8 cellular contexts compared by ENCODE assay signal in genomic region chr10:97542169-97543024, GRCh38. TPM values are rescaled to one million over a fixed set of nuclear protein-coding genes. Genes with fewer than 3 reads are reported as not detected.
DNase-seq lines count a peak whose midpoint lies in the region; ATAC-seq and TF ChIP-seq lines count a peak whose summit lies in the region.

No MANE protein-coding gene starts in this region.

- TF ChIP-seq EP300 in upper lobe of left lung (IDR thresholded peaks at IDR 0.05), result no peak

- DNase-seq in AG08396 (ENCODE audit: low spot score) (peak; percentile 78), foreskin fibroblast (peak; percentile 92 to 96), nucleus accumbens (lab: John Stamatoyannopoulos, UW) (peak in 46 of 56 donors; percentile 16 to 89 (median 58)), upper lobe of left lung (peak in 1 of 2 donors; percentile 65), NCI-H2107 (lab: John Stamatoyannopoulos, UW) (no peak)
- peak; percentile 65 for DNase-seq in activated T-cell treated with anti-CD3 and anti-CD28 coated beads, Interleukin-2, amount 50 U/mL, for 24 hours

- H3K27me3 ChIP-seq in HUES48 (ENCODE audit: control insufficient read depth, insufficient read depth, low read length), result no peaks in the 10 kb centered on the region
- no peaks in the 10 kb centered on the region for H3K27me3 ChIP-seq in upper lobe of left lung

- no peaks in the 10 kb centered on the region for H3K9me3 Mint-ChIP-seq in activated T-cell treated with anti-CD3 and anti-CD28 coated beads, Interleukin-2, amount 50 U/mL, for 24 hours

- WGBS in upper lobe of left lung, 2 donors, result 68 to 80% methylated on average over 8 of the region's 9 CpGs

- no peak overlapping the region for H3K4me3 Mint-ChIP-seq in activated T-cell treated with anti-CD3 and anti-CD28 coated beads, Interleukin-2, amount 50 U/mL, for 24 hours

- TF ChIP-seq CTCF in foreskin fibroblast (IDR thresholded peaks at IDR 0.05; ENCODE audit: low read depth, low read length), result no peak
- no peak for TF ChIP-seq CTCF in upper lobe of left lung (IDR thresholded peaks at IDR 0.05)

- H3K4me3 ChIP-seq in HUES48 (ENCODE audit: low read depth, low read length) (no peak overlapping the region), foreskin fibroblast (ENCODE audit: low read depth in 1 of 2, low read length in 2 of 2) (peak overlapping the region in 1 of 2 donors; percentile 0), upper lobe of left lung (no peak overlapping the region)

- H3K27me3 Mint-ChIP-seq in activated T-cell treated with anti-CD3 and anti-CD28 coated beads, Interleukin-2, amount 50 U/mL, for 24 hours, result no peaks in the 10 kb centered on the region

- H3K4me1 Mint-ChIP-seq in activated T-cell treated with anti-CD3 and anti-CD28 coated beads, Interleukin-2, amount 50 U/mL, for 24 hours (ENCODE audit: low read depth), result peaks cover 26% of the 10 kb centered on the region

- peak; percentile 73 to 88 for ATAC-seq in upper lobe of left lung (ENCODE audit: low FRiP score in 2 of 2)
- no peak for ATAC-seq in HG03354 (IDR thresholded peaks at IDR 0.05; ENCODE audit: poor library complexity, severe bottlenecking, unreplicated experiment)

- H3K36me3 Mint-ChIP-seq in activated T-cell treated with anti-CD3 and anti-CD28 coated beads, Interleukin-2, amount 50 U/mL, for 24 hours (ENCODE audit: low read depth), result no peaks in the 10 kb centered on the region

- H3K4me1 ChIP-seq in HUES48 (ENCODE audit: control insufficient read depth, insufficient read depth, low read length), result peaks cover 22% of the 10 kb centered on the region
- peaks cover 25 to 56% (median 41%) of the 10 kb centered on the region in 4 donors for H3K4me1 ChIP-seq in upper lobe of left lung

- H3K9ac ChIP-seq in HUES48 (ENCODE audit: low read depth, low read length), result no peak overlapping the region

- peak overlapping the region; percentile 75 for H3K27ac Mint-ChIP-seq in activated T-cell treated with anti-CD3 and anti-CD28 coated beads, Interleukin-2, amount 50 U/mL, for 24 hours

- peak overlapping the region; percentile 93 for H3K27ac ChIP-seq in HUES48 (ENCODE audit: low read depth, low read length)
- peak overlapping the region; percentile 70 to 86 (median 80) for H3K27ac ChIP-seq in upper lobe of left lung

- no peaks in the 10 kb centered on the region for H3K36me3 ChIP-seq in HUES48 (ENCODE audit: control insufficient read depth, insufficient read depth, low read length)
- no peaks in the 10 kb centered on the region for H3K36me3 ChIP-seq in upper lobe of left lung

- no peak for TF ChIP-seq POLR2A in upper lobe of left lung (IDR thresholded peaks at IDR 0.05)

- no peaks in the 10 kb centered on the region for H3K9me3 ChIP-seq in HUES48 (ENCODE audit: control insufficient read depth, insufficient read depth, low read length)
- H3K9me3 ChIP-seq in upper lobe of left lung, result no peaks in the 10 kb centered on the region

RNA-seq across cellular contexts. Expression of gene ANKRD2, which starts 30.2 kb away (rescaled TPM):
- 1 to 10 TPM in 3 of 6 donors, under 1 TPM in 2, not detected in 1; 0.67 to 2.4 (median 1.1) TPM for total RNA-seq in upper lobe of left lung

RNA-seq across cellular contexts. Expression of gene HOGA1, which starts 41.8 kb away (rescaled TPM):
- total RNA-seq in upper lobe of left lung, result 1 to 10 TPM in 5 of 6 donors, under 1 TPM in 1; 0.39 to 4.2 (median 1.9) TPM

RNA-seq across cellular contexts. Expression of gene UBTD1, which starts 43.7 kb away (rescaled TPM):
- 10 to 100 TPM; 40.6 to 93.1 (median 67.3) TPM for total RNA-seq in upper lobe of left lung

RNA-seq across cellular contexts. Expression of gene MMS19, which starts 44.2 kb away (rescaled TPM):
- total RNA-seq in upper lobe of left lung, result 100 to 1,000 TPM in 1 of 6 donors, 10 to 100 TPM in 5; 62.5 to 148 (median 77.0) TPM

RNA-seq across cellular contexts. Expression of gene C10orf62, which starts 47.1 kb away (rescaled TPM):
- 1 to 10 TPM in 1 of 6 donors, under 1 TPM in 1, not detected in 4; 0.20 to 7.3 TPM for total RNA-seq in upper lobe of left lung
